ENCODE assay signal across 8 cellular contexts in genomic region chr9:70411930-70412677, GRCh38. TPM values are rescaled to one million over a fixed set of nuclear protein-coding genes. Genes with fewer than 3 reads are reported as not detected.
DNase-seq lines count a peak whose midpoint lies in the region; ATAC-seq and TF ChIP-seq lines count a peak whose summit lies in the region.

No MANE protein-coding gene starts in this region.

- peak overlapping the region; percentile 98 for H3K27ac ChIP-seq in AG04450 (ENCODE audit: low read depth, low read length)
- peak overlapping the region; percentile 85 for H3K27ac ChIP-seq in VCaP

- no peak for TF ChIP-seq CTCF in AG04450 (IDR thresholded peaks at IDR 0.05; ENCODE audit: low read depth, low read length)
- no peak for TF ChIP-seq CTCF in VCaP (conservative IDR thresholded peaks at IDR 0.05)
- no peak for TF ChIP-seq CTCF in cardiac fibroblast (IDR thresholded peaks at IDR 0.05; ENCODE audit: low read depth, low read length)

- CTCF ChIA-PET in AG04450 (lab: Charles Lee) = interaction anchor here (0.6 to 1.2 kb wide), 2 partner anchors 25 to 190 kb away, joined by 4 to 5 read pairs; no protein-coding TSS in a partner anchor

- H3K9me3 ChIP-seq in AG04450 (ENCODE audit: control insufficient read depth, insufficient read depth, low read length) = no peaks in the 10 kb centered on the region; the same call in 1 of the 2 replicates

- H3K27me3 ChIP-seq in AG04450 (ENCODE audit: control insufficient read depth, insufficient read depth, low read length) = no peaks in the 10 kb centered on the region

- DNase-seq in AG04450 (ENCODE audit: low read depth, low spot score) (no peak), HK-2 (ENCODE audit: unreplicated experiment) (peak; percentile 36), cardiac fibroblast (ENCODE audit: low read depth in 2 of 2) (peak; percentile 94 to 97), islet precursor cell (peak; percentile 62), NOMO-1 treated with DMSO at 0.1 percent for 48 hours (lab: John Stamatoyannopoulos, UW; ENCODE audit: unreplicated experiment) (no peak)
- DNase-seq in stimulated activated CD4-positive, alpha-beta T cell treated with anti-CD3 and anti-CD28 coated beads, Interleukin-15, amount 100 ng/mL, for 48 hours (ENCODE audit: low read depth in 2 of 2) = peak; percentile 58 to 62

- ATAC-seq in GM18909 (IDR thresholded peaks at IDR 0.05; ENCODE audit: poor library complexity, unreplicated experiment) = peak; percentile 35

- POLR2A ChIA-PET in AG04450 (lab: Yijun Ruan, JAX) = interaction anchor here (0.6 to 0.7 kb wide), 2 partner anchors 18 to 190 kb away, joined by 4 to 5 read pairs; no protein-coding TSS in a partner anchor

- H3K4me3 ChIP-seq in AG04450 (ENCODE audit: low read depth, low read length) = peak overlapping the region; percentile 98
- H3K4me3 ChIP-seq in cardiac fibroblast (replicated peaks in 1 of 2; ENCODE audit: low read depth in 2 of 2, low read length in 2 of 2) = peak overlapping the region; percentile 88 to 99

RNA-seq across cellular contexts. Expression of gene KLF9, which starts 2.4 kb away (rescaled TPM):
- 13.2 and 14.9 TPM in 2 replicates for polyA plus RNA-seq in AG04450 (2011; rRNA removed)
- polyA minus RNA-seq in AG04450 (2011; rRNA and poly(A)+ RNA removed) = 14.3 and 15.3 TPM in 2 replicates

Comparison
In these comparisons a context has a peak if more than half of its experiments do, and no peak if none do; other contexts are left out.
1. DNase-seq: peak in HK-2 (single experiment), cardiac fibroblast (2 of 2), islet precursor cell (single experiment) and stimulated activated CD4-positive, alpha-beta T cell treated with anti-CD3 and anti-CD28 coated beads, Interleukin-15, amount 100 ng/mL, for 48 hours (2 of 2); none in AG04450 (single experiment) and NOMO-1 treated with DMSO at 0.1 percent for 48 hours (single experiment).